In the genomic region with DNA sequence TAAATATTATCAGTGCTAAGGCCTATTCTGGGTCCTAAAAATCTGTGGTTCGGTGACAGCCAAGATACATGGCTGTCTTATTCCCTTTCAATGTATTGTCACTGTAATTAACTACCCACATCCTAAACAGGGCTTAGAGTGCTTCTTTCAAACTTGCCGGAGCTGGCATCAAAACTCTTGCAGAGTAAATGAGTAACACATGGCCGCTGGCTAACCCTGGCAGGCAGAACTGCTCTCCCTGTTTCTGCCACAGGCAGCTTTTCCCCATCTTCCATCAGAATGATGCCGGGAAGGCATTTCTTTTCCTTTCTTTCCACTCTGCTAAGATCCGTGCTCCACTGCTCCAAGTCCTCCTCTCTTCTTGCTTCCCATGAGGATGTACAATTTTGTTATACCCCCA, we compare ENCODE assay signal across 23 cellular contexts. TPM values are rescaled to one million over a fixed set of nuclear protein-coding genes. Genes with fewer than 3 reads are reported as not detected.
DNase-seq lines count a peak whose midpoint lies in the region; ATAC-seq, FAIRE-seq and TF ChIP-seq lines count a peak whose summit lies in the region.
"Had no signal": no experiment of that assay in that cellular context is flagged by ENCODE, and none has a peak within 500 bp of the region (broad histone marks: within the 10 kb centered on the region; RNA-seq: fewer than 3 reads in every experiment).

No MANE protein-coding gene starts in this region.

- no peaks in the 10 kb centered on the region for H3K27me3 Mint-ChIP-seq in Calu3 (ENCODE audit: unreplicated experiment)
- H3K27me3 Mint-ChIP-seq: activated CD8-positive, alpha-beta T cell treated with anti-CD3 and anti-CD28 coated beads for 36 hours; activated naive CD4-positive, alpha-beta T cell treated with anti-CD3 and anti-CD28 coated beads, Interleukin-2, amount 10 ng/mL, durations not matched to agents 7 days and 5 days; B cell had no signal

- peak overlapping the region; percentile 53 for H3K18ac ChIP-seq in neuronal stem cell (ENCODE audit: low read length)

- H2AK5ac ChIP-seq in neuronal stem cell (ENCODE audit: low read depth, low read length), result no peak overlapping the region

- peak overlapping the region; percentile 17 for H3K27ac Mint-ChIP-seq in Calu3 (ENCODE audit: unreplicated experiment)
- H3K27ac Mint-ChIP-seq: activated CD8-positive, alpha-beta T cell treated with anti-CD3 and anti-CD28 coated beads for 36 hours; activated naive CD4-positive, alpha-beta T cell treated with anti-CD3 and anti-CD28 coated beads, Interleukin-2, amount 10 ng/mL, durations not matched to agents 7 days and 5 days; B cell; T-helper 2 cell treated with Interferon-gamma antibody and Interleukin-4, amounts not matched to agents 5 μg/mL and 100 μg/mL, for 36 hours had no signal

- H3K14ac ChIP-seq in neuronal stem cell (ENCODE audit: low read length), result no peak overlapping the region

- no peak overlapping the region for H3K4me3 ChIP-seq in neuronal stem cell (ENCODE audit: low read length in 2 of 2)
- H3K4me3 ChIP-seq: mucosa of descending colon, vagina had no signal

- ATAC-seq in SK-N-SH treated with all-trans-retinoic acid at 6 μM for 48 hours (no peak), foreskin keratinocyte (peak; percentile 55), GM21737 (IDR thresholded peaks at IDR 0.05; ENCODE audit: unreplicated experiment) (no peak)
- ATAC-seq: activated CD8-positive, alpha-beta T cell treated with anti-CD3 and anti-CD28 coated beads for 36 hours; activated T-cell treated with anti-CD3 and anti-CD28 coated beads, Interleukin-2, amount 50 U/mL, for 4 hours; mucosa of descending colon had no signal

- no peak overlapping the region for H2BK120ac ChIP-seq in neuronal stem cell (ENCODE audit: low read depth, low read length)

- peak overlapping the region; percentile 42 for H2AFZ ChIP-seq in neuronal stem cell (ENCODE audit: low read length)

- DNase-seq in Calu3, result peak; percentile 65
- DNase-seq in foreskin keratinocyte, result peak in 1 of 2 donors; percentile 30
- DNase-seq in neuronal stem cell (ENCODE audit: low spot score), result no peak
- no peak for DNase-seq in NCI-H510A (lab: John Stamatoyannopoulos, UW)
- no peak for DNase-seq in NCI-H1105 treated with DMSO at 0.1 percent for 48 hours (lab: John Stamatoyannopoulos, UW)
- DNase-seq in D721Med (ENCODE audit: insufficient read length, low spot score), result no peak
- DNase-seq: activated CD4-positive, CD25-positive, alpha-beta regulatory T cell; activated CD8-positive, alpha-beta T cell treated with anti-CD3 and anti-CD28 coated beads for 36 hours; activated naive CD4-positive, alpha-beta T cell treated with anti-CD3 and anti-CD28 coated beads, Interleukin-2, amount 10 ng/mL, durations not matched to agents 7 days and 5 days; activated T-cell treated with anti-CD3 and anti-CD28 coated beads, Interleukin-2, amount 50 U/mL, for 4 hours; COR-L47; cortex of kidney; mucosa of descending colon; NCI-H1092; NCI-H524; SIG-M5; stimulated activated CD4-positive, alpha-beta T cell treated with anti-CD3 and anti-CD28 coated beads, Interleukin-2, amount 100 ng/mL, for 24 hours had no signal

- no peaks in the 10 kb centered on the region for H3K79me1 ChIP-seq in neuronal stem cell (ENCODE audit: low read depth, low read length)

- H3K9me3 ChIP-seq in neuronal stem cell (replicated peaks in 1 of 2; ENCODE audit: control insufficient read depth in 2 of 2, insufficient read depth in 1 of 2, low read depth in 1 of 2, low read length in 2 of 2), result no peaks in the 10 kb centered on the region
- H3K9me3 ChIP-seq: mucosa of descending colon, vagina had no signal

- TF ChIP-seq CTCF in Calu3 (IDR thresholded peaks at IDR 0.05; ENCODE audit: unreplicated experiment) (no peak), foreskin keratinocyte (conservative IDR thresholded peaks at IDR 0.05) (no peak), D721Med (IDR thresholded peaks at IDR 0.05; ENCODE audit: insufficient read depth, missing control alignments) (no peak)

- peak overlapping the region; percentile 36 for H3K4me3 Mint-ChIP-seq in Calu3 (ENCODE audit: low read depth, unreplicated experiment)
- H3K4me3 Mint-ChIP-seq: activated CD8-positive, alpha-beta T cell treated with anti-CD3 and anti-CD28 coated beads for 36 hours; activated naive CD4-positive, alpha-beta T cell treated with anti-CD3 and anti-CD28 coated beads, Interleukin-2, amount 10 ng/mL, durations not matched to agents 7 days and 5 days; activated T-cell treated with anti-CD3 and anti-CD28 coated beads, Interleukin-2, amount 50 U/mL, for 4 hours; B cell; T-helper 2 cell treated with Interferon-gamma antibody and Interleukin-4, amounts not matched to agents 5 μg/mL and 100 μg/mL, for 36 hours had no signal

- H3K9me3 Mint-ChIP-seq in Calu3 (ENCODE audit: low read depth, unreplicated experiment), result peaks cover 2% of the 10 kb centered on the region
- H3K9me3 Mint-ChIP-seq: T-helper 2 cell treated with Interferon-gamma antibody and Interleukin-4, amounts not matched to agents 5 μg/mL and 100 μg/mL, for 36 hours had no signal

- H2BK15ac ChIP-seq in neuronal stem cell (ENCODE audit: low read length), result no peak overlapping the region

- H4K91ac ChIP-seq in neuronal stem cell (ENCODE audit: low read depth, low read length, poor library complexity), result no peak overlapping the region

- H3K4me1 ChIP-seq in foreskin keratinocyte (peaks cover 5% of the 10 kb centered on the region), neuronal stem cell (ENCODE audit: control insufficient read depth in 2 of 2, insufficient read depth in 1 of 2, low read depth in 1 of 2, low read length in 2 of 2) (peaks cover 8 to 12% of the 10 kb centered on the region in 2 donors)
- H3K4me1 ChIP-seq: vagina had no signal

- intact Hi-C loops in Calu3 (cut with micrococcal nuclease; ENCODE audit: unreplicated experiment), result loop anchor here (2.0 to 5.0 kb wide), 2 partner anchors 24 to 55 kb away; partner anchors contain the start of gene PTPRM

- H3K23ac ChIP-seq in neuronal stem cell (ENCODE audit: low read depth, low read length, poor library complexity), result no peak overlapping the region

- CTCF ChIA-PET in Calu3 (lab: Charles Lee), result no interaction called here

- H3K36me3 Mint-ChIP-seq in Calu3 (ENCODE audit: insufficient read depth, unreplicated experiment), result no peaks in the 10 kb centered on the region
- H3K36me3 Mint-ChIP-seq: activated naive CD4-positive, alpha-beta T cell treated with anti-CD3 and anti-CD28 coated beads, Interleukin-2, amount 10 ng/mL, durations not matched to agents 7 days and 5 days had no signal

- H3K4me2 ChIP-seq in neuronal stem cell (ENCODE audit: insufficient read depth, low read length, poor library complexity, severe bottlenecking), result no peak overlapping the region
- H3K4me2 ChIP-seq: KMS-11 had no signal

- BruUV-seq in Calu3 (replicated peaks; lab: Mats Ljungman, UMichigan), result no TSS peak

- no CpG with 5 or more reads among the region's 5 CpGs for WGBS in neuronal stem cell (ENCODE audit: extremely low coverage in 2 of 2, insufficient read length in 2 of 2, insufficient replicate concordance in 1 of 2), 2 donors

- H3K36me3 ChIP-seq in neuronal stem cell (replicated peaks in 1 of 2; ENCODE audit: control insufficient read depth in 2 of 2, insufficient read depth in 2 of 2, low read length in 2 of 2), result no peaks in the 10 kb centered on the region
- H3K36me3 ChIP-seq: vagina had no signal

- no peak overlapping the region for H3K27ac ChIP-seq in foreskin keratinocyte
- H3K27ac ChIP-seq in neuronal stem cell (replicated peaks; ENCODE audit: low read length), result no peak overlapping the region
- H3K27ac ChIP-seq: KMS-11, vagina had no signal

- H2BK5ac ChIP-seq in neuronal stem cell (ENCODE audit: low read length), result no peak overlapping the region

- H4K8ac ChIP-seq in neuronal stem cell (ENCODE audit: low read depth, low read length), result no peak overlapping the region

- H3K9ac ChIP-seq in neuronal stem cell (ENCODE audit: low read depth, low read length, poor library complexity), result no peak overlapping the region
- H3K9ac ChIP-seq: KMS-11 had no signal

- H3K27me3 ChIP-seq in foreskin keratinocyte, result no peaks in the 10 kb centered on the region
- no peaks in the 10 kb centered on the region for H3K27me3 ChIP-seq in neuronal stem cell (ENCODE audit: control insufficient read depth in 3 of 3, insufficient read depth in 3 of 3, low read depth in 1 of 3, low read length in 3 of 3)
- H3K27me3 ChIP-seq: vagina had no signal

- H3K4me1 Mint-ChIP-seq in Calu3 (ENCODE audit: low read depth, unreplicated experiment), result peaks cover 19% of the 10 kb centered on the region
- H3K4me1 Mint-ChIP-seq: activated naive CD4-positive, alpha-beta T cell treated with anti-CD3 and anti-CD28 coated beads, Interleukin-2, amount 10 ng/mL, durations not matched to agents 7 days and 5 days; B cell had no signal

- FAIRE-seq in D721Med (lab: Jason Lieb, UNC), result no peak

- H3K4ac ChIP-seq in neuronal stem cell (ENCODE audit: low read length), result no peak overlapping the region

- no peak overlapping the region for H2BK12ac ChIP-seq in neuronal stem cell (ENCODE audit: low read length)

TF ChIP-seq in SK-N-SH treated with all-trans-retinoic acid at 6 μM for 48 hours, 23 proteins besides CTCF, POLR2A, EP300 and RAD21:
- no peak for TF ChIP-seq ZNF70 (CRISPR knock-in tag; IDR thresholded peaks at IDR 0.05)
- 0 out of 2 replicates have a peak, but pooled peaks have one; percentile 16 for TF ChIP-seq TCF4 (CRISPR knock-in tag; IDR thresholded peaks at IDR 0.05; ENCODE audit: borderline replicate concordance)

RNA-seq across cellular contexts. Expression of gene PTPRM, which starts 54.8 kb away (rescaled TPM):
- total RNA-seq in Calu3 (2022) (42.3 and 48.5 TPM in 2 replicates), foreskin keratinocyte (8.4 and 17.9 TPM in 2 replicates)
- polyA plus RNA-seq in foreskin keratinocyte, result 6.2 and 9.7 TPM in 2 replicates
- polyA plus RNA-seq in neuronal stem cell (2013, experiment 1 of 2), result 12.6 TPM
- 10.1 TPM for polyA plus RNA-seq in neuronal stem cell (2013, experiment 2 of 2)
